10 cellular contexts compared by ENCODE assay signal in the genomic region with DNA sequence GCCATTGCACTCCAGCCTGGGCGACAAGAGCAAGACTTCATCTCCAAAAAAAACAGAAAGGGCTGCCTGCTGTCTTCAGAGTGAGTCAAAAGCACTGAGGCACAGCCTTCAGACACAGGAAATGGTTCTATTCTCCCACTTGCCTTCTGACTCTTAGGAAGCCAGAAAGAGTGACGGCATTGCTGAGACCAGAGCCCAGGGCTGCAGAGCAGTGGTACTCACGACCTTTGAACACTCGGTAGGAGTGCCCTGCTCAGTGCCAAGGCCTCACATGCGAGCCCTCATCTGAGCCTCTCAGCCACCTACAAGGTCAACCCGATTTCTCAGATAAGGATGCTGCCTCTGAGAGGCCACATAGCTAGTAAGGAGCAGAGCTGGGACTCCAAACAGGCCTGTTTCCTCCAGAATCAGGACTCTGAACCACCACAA. TPM values are rescaled to one million over a fixed set of nuclear protein-coding genes. Genes with fewer than 3 reads are reported as not detected.
DNase-seq lines count a peak whose midpoint lies in the region; ATAC-seq, FAIRE-seq and TF ChIP-seq lines count a peak whose summit lies in the region.
"Had no signal": no experiment of that assay in that cellular context is flagged by ENCODE, and none has a peak within 500 bp of the region (broad histone marks: within the 10 kb centered on the region; RNA-seq: fewer than 3 reads in every experiment).

No MANE protein-coding gene starts in this region.

- H3K4me3 ChIP-seq in GM12878 (peak overlapping the region; percentile 28; the same call in 1 of the 2 replicates), thymus (ENCODE audit: low read length) (no peak overlapping the region)

- TF ChIP-seq POLR2A in GM12878 (IDR thresholded peaks at IDR 0.05; ENCODE audit: low read depth, low read length), result no peak

- H4K20me1 ChIP-seq in GM12878 (ENCODE audit: control insufficient read depth, insufficient read depth), result no peaks in the 10 kb centered on the region

- no peaks in the 10 kb centered on the region for H3K79me2 ChIP-seq in GM12878 (ENCODE audit: control insufficient read depth, insufficient read depth, low read length)

- in situ Hi-C loops in GM12878 (cut with MboI), result no loop called here

- peak; percentile 45 for DNase-seq in stimulated activated CD4-positive, alpha-beta T cell treated with anti-CD3 and anti-CD28 coated beads, Interleukin-1b, Interleukin-23, amount 100 ng/mL, for 48 hours
- no peak for DNase-seq in stimulated activated CD4-positive, alpha-beta T cell treated with anti-CD3 and anti-CD28 coated beads, Interleukin-2, amount 100 ng/mL, for 48 hours
- DNase-seq in GM12878 (ENCODE audit: low read depth, low spot score) (peak; percentile 63), NCI-H1417 treated with DMSO at 0.1 percent for 48 hours (lab: John Stamatoyannopoulos, UW) (no peak), NCI-H2081 treated with DMSO at 0.1 percent for 48 hours (lab: John Stamatoyannopoulos, UW) (no peak), NCI-H82 (lab: John Stamatoyannopoulos, UW) (no peak)
- DNase-seq: NCI-H1048 had no signal

- RAD21 ChIA-PET in GM12878 (lab: Charles Lee; ENCODE audit: unreplicated experiment), result interaction anchor here (0.9 to 2.3 kb wide), 5 partner anchors 23 to 160 kb away, joined by 3 to 20 read pairs (median 3); no protein-coding TSS in a partner anchor

- CTCF ChIA-PET in GM12878 (lab: Yijun Ruan, JAX), result interaction anchor here (0.9 to 3.9 kb wide), 8 partner anchors 8 to 157 kb away, joined by 3 to 32 read pairs (median 4); no protein-coding TSS in a partner anchor

- 1% methylated on average over 6 of the region's 6 CpGs for WGBS in GM12878 (ENCODE audit: insufficient coverage, insufficient replicate concordance, low lambda C conversion rate, missing lambda C conversion rate)
- WGBS in thymus, result 80% methylated on average over 6 of the region's 6 CpGs

- H3K9me3 ChIP-seq in GM12878 (replicated peaks; ENCODE audit: control insufficient read depth, insufficient read depth, low read length) (no peaks in the 10 kb centered on the region), thymus (ENCODE audit: control insufficient read depth) (no peaks in the 10 kb centered on the region)

- no TSS peak for BruUV-seq in GM12878 (replicated peaks; lab: Mats Ljungman, UMichigan)

- peak overlapping the region; percentile 67 for H3K27ac ChIP-seq in GM12878 (ENCODE audit: control insufficient read depth, insufficient read depth)
- peak overlapping the region; percentile 1 for H3K27ac ChIP-seq in thymus (ENCODE audit: low read depth)

- intact Hi-C loops in GM12878 (cut with micrococcal nuclease; ENCODE audit: unreplicated experiment), result no loop called here

- no peaks in the 10 kb centered on the region; a peak in 1 of 4 replicates for H3K36me3 ChIP-seq in GM12878 (ENCODE audit: control insufficient read depth in 2 of 2, insufficient read depth in 2 of 2, low read length in 1 of 2)
- peaks cover 29% of the 10 kb centered on the region for H3K36me3 ChIP-seq in thymus (ENCODE audit: control insufficient read depth, insufficient read depth)

- ATAC-seq in HG03378 (IDR thresholded peaks at IDR 0.05; ENCODE audit: unreplicated experiment), result peak; percentile 59
- peak; percentile 95 for ATAC-seq in GM12878
- ATAC-seq: HCT116 had no signal

- H3K27me3 ChIP-seq in GM12878 (replicated peaks in 1 of 2; ENCODE audit: control insufficient read depth in 2 of 2, insufficient read depth in 2 of 2, low read length in 1 of 2) (no peaks in the 10 kb centered on the region), thymus (ENCODE audit: control insufficient read depth, insufficient read depth) (no peaks in the 10 kb centered on the region)

- POLR2A ChIA-PET in GM12878 (lab: Charles Lee), result interaction anchor here (1.0 to 1.3 kb wide), 2 partner anchors 8 to 78 kb away, joined by 3 to 4 read pairs; no protein-coding TSS in a partner anchor

- peak overlapping the region; percentile 32; the same call in 1 of the 2 replicates for H2AFZ ChIP-seq in GM12878 (ENCODE audit: control insufficient read depth, low read depth, low read length)

- H3K9ac ChIP-seq in GM12878 (ENCODE audit: control insufficient read depth, insufficient read depth, low read length), result no peak overlapping the region; the same call in 1 of the 2 replicates

- TF ChIP-seq RAD21 in GM12878 (IDR thresholded peaks at IDR 0.05; ENCODE audit: insufficient read depth, low read depth, low read length), result no peak

- no peak for TF ChIP-seq CTCF in GM12878 (IDR thresholded peaks at IDR 0.05 in 2 of 3, conservative IDR thresholded peaks at IDR 0.05 in 1 of 3; ENCODE audit: control insufficient read depth in 2 of 3, extremely low read depth in 1 of 3, insufficient read depth in 1 of 3, low read depth in 3 of 3, low read length in 3 of 3)

- SMC1A ChIA-PET in GM12878 (lab: Charles Lee; ENCODE audit: uncharacterized antibody, unreplicated experiment), result interaction anchor here (0.6 to 3.9 kb wide), 9 partner anchors 8 to 95 kb away, joined by 3 to 22 read pairs (median 4); no protein-coding TSS in a partner anchor

- FAIRE-seq in GM12878 (lab: Jason Lieb, UNC), result no peak

- TF ChIP-seq EP300 in GM12878 (IDR thresholded peaks at IDR 0.05; ENCODE audit: borderline replicate concordance in 1 of 2, control insufficient read depth in 1 of 2, low read depth in 2 of 2, low read length in 2 of 2), result no peak

- H3K4me1 ChIP-seq in GM12878 (ENCODE audit: control insufficient read depth, insufficient read depth, low read length) (peaks cover 18% of the 10 kb centered on the region), thymus (ENCODE audit: control insufficient read depth, insufficient read depth, low read length) (peaks cover 19% of the 10 kb centered on the region)

- peak overlapping the region; percentile 64 for H3K4me2 ChIP-seq in GM12878 (ENCODE audit: control insufficient read depth, insufficient read depth)

TF ChIP-seq in GM12878, 131 proteins besides CTCF, POLR2A, EP300 and RAD21 (continues in another document):
- TF ChIP-seq IKZF2 (IDR thresholded peaks at IDR 0.05) (peak in 1 of 2 experiments; percentile 14; a peak in 1 of 4 replicates), CREM (IDR thresholded peaks at IDR 0.05; ENCODE audit: low read depth) (peak; percentile 57; the same call in 1 of the 2 replicates), CHD2 (IDR thresholded peaks at IDR 0.05; ENCODE audit: borderline replicate concordance, low read depth, low read length) (no peak), NFXL1 (IDR thresholded peaks at IDR 0.05; ENCODE audit: borderline replicate concordance) (no peak), RELA (IDR thresholded peaks at IDR 0.05; ENCODE audit: borderline replicate concordance, partially characterized antibody) (no peak), RUNX3 (IDR thresholded peaks at IDR 0.05; ENCODE audit: low read length) (peak; percentile 68), JUNB (IDR thresholded peaks at IDR 0.05) (peak; percentile 79), GATAD2B (conservative IDR thresholded peaks at IDR 0.05; ENCODE audit: low read depth) (no peak), NFIC (IDR thresholded peaks at IDR 0.05; ENCODE audit: low read depth, low read length) (peak; percentile 43; the same call in 1 of the 2 replicates), FOXK2 (IDR thresholded peaks at IDR 0.05) (no peak)
- TF ChIP-seq, protein P1, sequence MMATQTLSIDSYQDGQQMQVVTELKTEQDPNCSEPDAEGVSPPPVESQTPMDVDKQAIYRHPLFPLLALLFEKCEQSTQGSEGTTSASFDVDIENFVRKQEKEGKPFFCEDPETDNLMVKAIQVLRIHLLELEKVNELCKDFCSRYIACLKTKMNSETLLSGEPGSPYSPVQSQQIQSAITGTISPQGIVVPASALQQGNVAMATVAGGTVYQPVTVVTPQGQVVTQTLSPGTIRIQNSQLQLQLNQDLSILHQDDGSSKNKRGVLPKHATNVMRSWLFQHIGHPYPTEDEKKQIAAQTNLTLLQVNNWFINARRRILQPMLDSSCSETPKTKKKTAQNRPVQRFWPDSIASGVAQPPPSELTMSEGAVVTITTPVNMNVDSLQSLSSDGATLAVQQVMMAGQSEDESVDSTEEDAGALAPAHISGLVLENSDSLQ (IDR thresholded peaks at IDR 0.05), result 0 out of 2 replicates have a peak, but pooled peaks have one; percentile 24

RNA-seq across cellular contexts. Expression of a gene that starts 3.5 kb away (rescaled TPM):
- 21.9 and 27.0 TPM in 2 replicates for total RNA-seq in GM12878 (2013; cell fraction: nucleolus; rRNA removed)
- 19.6 and 19.7 TPM in 2 replicates for total RNA-seq in GM12878 (2014; rRNA removed)
- 19.1 and 21.7 TPM in 2 replicates for total RNA-seq in GM12878 (2014; rRNA removed; fragmentation: Illumina TruSeq; extraction: Trizol)
- 13.1 and 13.6 TPM in 2 replicates for total RNA-seq in GM12878 (2021)
- 18.6 TPM for polyA plus RNA-seq in GM12878 (2011; ENCODE audit: low read depth)
- 41.3 TPM in 2 replicates for polyA plus RNA-seq in GM12878 (2011; rRNA removed)
- polyA plus RNA-seq in GM12878 (2011; cell fraction: cytosol; rRNA removed), result 26.0 and 26.2 TPM in 2 replicates
- 20.9 and 21.5 TPM in 2 replicates for polyA plus RNA-seq in GM12878 (2011; cell fraction: nucleus; rRNA removed)
- polyA plus RNA-seq in GM12878 (2012), result 19.1 and 25.9 TPM in 2 replicates
- polyA plus RNA-seq in GM12878 (2014; fragmentation: Illumina TruSeq; extraction: Trizol), result 19.2 and 19.4 TPM in 2 replicates
- polyA plus RNA-seq in GM12878 (2014; fragmentation: Nextera tagmentation; extraction: Ambion mirVana), result 100 to 1,000 TPM; 145 to 161 TPM
- 28.3 and 33.9 TPM in 2 replicates for polyA plus RNA-seq in GM12878 (2014; rRNA removed)
- 10 to 100 TPM; 48.0 to 53.0 TPM for polyA plus RNA-seq in GM12878 (2016; fragmentation: Nextera tagmentation; extraction: Ambion mirVana)
- polyA minus RNA-seq in GM12878 (2011; rRNA and poly(A)+ RNA removed), result 5.2 and 7.2 TPM in 2 replicates
- polyA minus RNA-seq in GM12878 (2011; cell fraction: cytosol; rRNA and poly(A)+ RNA removed), result 4.3 and 5.6 TPM in 2 replicates
- polyA minus RNA-seq in GM12878 (2011; cell fraction: nucleus; rRNA and poly(A)+ RNA removed), result 4.6 and 7.5 TPM in 2 replicates
- polyA plus RNA-seq in thymus, result 170 TPM

RNA-seq across cellular contexts. Expression of a gene that starts 41.5 kb away (rescaled TPM):
- 71.8 and 76.9 TPM in 2 replicates for total RNA-seq in GM12878 (2013; cell fraction: nucleolus; rRNA removed)
- total RNA-seq in GM12878 (2014; rRNA removed) (17.9 and 18.0 TPM in 2 replicates), GM12878 (2014; rRNA removed; fragmentation: Illumina TruSeq; extraction: Trizol) (20.1 and 23.3 TPM in 2 replicates), GM12878 (2021) (22.3 and 27.2 TPM in 2 replicates)
- polyA plus RNA-seq in GM12878 (2011; ENCODE audit: low read depth), result 6.9 TPM
- polyA plus RNA-seq in GM12878 (2011; rRNA removed) (28.4 and 37.8 TPM in 2 replicates), GM12878 (2014; fragmentation: Illumina TruSeq; extraction: Trizol) (23.8 and 32.0 TPM in 2 replicates), GM12878 (2014; fragmentation: Nextera tagmentation; extraction: Ambion mirVana) (1 to 10 TPM; 5.2 to 8.4 TPM), GM12878 (2014; rRNA removed) (22.2 and 24.0 TPM in 2 replicates), GM12878 (2016; fragmentation: Nextera tagmentation; extraction: Ambion mirVana) (10 to 100 TPM; 20.0 to 23.0 TPM), thymus (46.1 TPM)
- 11.4 and 18.0 TPM in 2 replicates for polyA plus RNA-seq in GM12878 (2011; cell fraction: cytosol; rRNA removed)
- polyA plus RNA-seq in GM12878 (2011; cell fraction: nucleus; rRNA removed), result 33.1 and 37.2 TPM in 2 replicates
- 16.7 and 18.0 TPM in 2 replicates for polyA plus RNA-seq in GM12878 (2012)
- 9.9 and 16.9 TPM in 2 replicates for polyA minus RNA-seq in GM12878 (2011; rRNA and poly(A)+ RNA removed)
- 5.8 and 6.5 TPM in 2 replicates for polyA minus RNA-seq in GM12878 (2011; cell fraction: cytosol; rRNA and poly(A)+ RNA removed)
- polyA minus RNA-seq in GM12878 (2011; cell fraction: nucleus; rRNA and poly(A)+ RNA removed), result 7.5 and 16.6 TPM in 2 replicates

Comparison
In these comparisons a context has a peak if more than half of its experiments do, and no peak if none do; other contexts are left out.
1. DNase-seq: peak in stimulated activated CD4-positive, alpha-beta T cell treated with anti-CD3 and anti-CD28 coated beads, Interleukin-1b, Interleukin-23, amount 100 ng/mL, for 48 hours (single experiment) and GM12878 (single experiment); none in stimulated activated CD4-positive, alpha-beta T cell treated with anti-CD3 and anti-CD28 coated beads, Interleukin-2, amount 100 ng/mL, for 48 hours (0 of 2), NCI-H1417 treated with DMSO at 0.1 percent for 48 hours (single experiment), NCI-H2081 treated with DMSO at 0.1 percent for 48 hours (single experiment) and NCI-H82 (single experiment).